Comparison of ENCODE assay signal across 33 cellular contexts in the genomic region with DNA sequence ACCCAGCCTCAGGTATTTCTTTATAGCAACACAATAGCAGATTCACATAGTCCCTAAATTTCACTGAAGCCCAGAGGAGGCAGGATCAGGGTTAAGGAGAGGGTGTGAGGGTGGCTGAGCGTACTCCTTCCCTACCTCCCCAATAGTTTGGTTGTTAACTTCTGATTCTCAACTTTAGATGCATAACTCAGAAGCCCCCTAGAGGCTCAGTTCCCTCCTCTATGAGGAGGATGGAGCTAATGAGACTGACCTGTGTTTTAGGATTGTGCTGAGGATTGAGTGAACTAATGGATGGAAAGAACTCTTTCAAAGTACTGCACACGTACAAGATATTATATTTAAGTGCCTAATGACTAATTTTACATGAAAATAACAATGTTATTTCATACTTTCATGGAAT.
DNase-seq lines count a peak whose midpoint lies in the region; ATAC-seq, FAIRE-seq and TF ChIP-seq lines count a peak whose summit lies in the region.
"Had no signal": no experiment of that assay in that cellular context is flagged by ENCODE, and none has a peak within 500 bp of the region (broad histone marks: within the 10 kb centered on the region; RNA-seq: fewer than 3 reads in every experiment).

No MANE protein-coding gene starts in this region.

- POLR2A ChIA-PET in Panc1 (lab: Charles Lee) = no interaction called here

- H3K36me3 Mint-ChIP-seq in GM23338 (ENCODE audit: low read depth) (no peaks in the 10 kb centered on the region), neural progenitor cell (no peaks in the 10 kb centered on the region)
- H3K36me3 Mint-ChIP-seq: activated naive CD8-positive, alpha-beta T cell; natural killer cell had no signal

- H3K27me3 ChIP-seq in GM23338 (ENCODE audit: insufficient read depth) = no peaks in the 10 kb centered on the region
- H3K27me3 ChIP-seq in Panc1 (ENCODE audit: control insufficient read depth, insufficient read depth, low read length) = 0 out of 2 replicates have a peak, but pooled peaks cover 2% of the 10 kb centered on the region
- peaks cover 16% of the 10 kb centered on the region for H3K27me3 ChIP-seq in neural progenitor cell
- H3K27me3 ChIP-seq in tibial nerve = no peaks in the 10 kb centered on the region
- H3K27me3 ChIP-seq: foreskin keratinocyte, heart left ventricle, sigmoid colon, stomach, vagina had no signal

- H3F3A ChIP-seq in GM23338 (replicated peaks; ENCODE audit: low read depth) = no peaks in the 10 kb centered on the region
- H3F3A ChIP-seq in neural progenitor cell (ENCODE audit: low read depth) = peaks cover 6% of the 10 kb centered on the region

- no peak overlapping the region for H3K4me2 ChIP-seq in GM23338
- H3K4me2 ChIP-seq in neural progenitor cell = no peak overlapping the region

- peak; percentile 3 for TF ChIP-seq CTCF in D721Med (IDR thresholded peaks at IDR 0.05; ENCODE audit: insufficient read depth, missing control alignments)
- TF ChIP-seq CTCF in GM23338 (conservative IDR thresholded peaks at IDR 0.05; ENCODE audit: low read depth in 2 of 2) = peak; percentile 35 to 41
- TF ChIP-seq CTCF in Panc1 (IDR thresholded peaks at IDR 0.05) = peak; percentile 13; the same call in 1 of the 2 replicates
- peak; percentile 31 for TF ChIP-seq CTCF in neural progenitor cell (IDR thresholded peaks at IDR 0.05)
- TF ChIP-seq CTCF in coronary artery (IDR thresholded peaks at IDR 0.05) = no peak
- TF ChIP-seq CTCF in tibial nerve (IDR thresholded peaks at IDR 0.05) = no peak

- H3K4me1 ChIP-seq in GM23338 (ENCODE audit: insufficient read depth) (no peaks in the 10 kb centered on the region), Panc1 (ENCODE audit: control insufficient read depth, insufficient read depth, low read length) (no peaks in the 10 kb centered on the region; the same call in 1 of the 2 replicates), neural progenitor cell (peaks cover 3% of the 10 kb centered on the region), tibial nerve (no peaks in the 10 kb centered on the region)
- H3K4me1 ChIP-seq: esophagus squamous epithelium, foreskin keratinocyte, heart left ventricle, psoas muscle, sigmoid colon, stomach, vagina had no signal

- H3K27ac ChIP-seq in GM23338 (ENCODE audit: low read depth) (no peak overlapping the region), Panc1 (ENCODE audit: low read length) (no peak overlapping the region), neural progenitor cell (no peak overlapping the region), coronary artery (no peak overlapping the region), tibial nerve (no peak overlapping the region)
- H3K27ac ChIP-seq: dorsolateral prefrontal cortex, esophagus squamous epithelium, foreskin keratinocyte, heart left ventricle, psoas muscle, sigmoid colon, stomach, vagina had no signal

- H3K9me3 Mint-ChIP-seq in GM23338 = no peaks in the 10 kb centered on the region
- H3K9me3 Mint-ChIP-seq in neural progenitor cell = no peaks in the 10 kb centered on the region

- peak; percentile 67 for ATAC-seq in GM23338
- no peak for ATAC-seq in Panc1
- no peak for ATAC-seq in GM18870 (IDR thresholded peaks at IDR 0.05; ENCODE audit: unreplicated experiment)
- ATAC-seq: foreskin keratinocyte, heart left ventricle, natural killer cell, psoas muscle had no signal

- no peak overlapping the region for H3K4me3 ChIP-seq in GM23338
- H3K4me3 ChIP-seq in Panc1 (ENCODE audit: low read depth in 2 of 2, low read length in 2 of 2) = no peak overlapping the region
- no peak overlapping the region for H3K4me3 ChIP-seq in neural progenitor cell
- H3K4me3 ChIP-seq in coronary artery = no peak overlapping the region
- no peak overlapping the region for H3K4me3 ChIP-seq in tibial nerve
- H3K4me3 ChIP-seq: dorsolateral prefrontal cortex, esophagus squamous epithelium, heart left ventricle, psoas muscle, sigmoid colon, stomach, vagina had no signal

- no peaks in the 10 kb centered on the region for H3K27me3 Mint-ChIP-seq in GM23338 (ENCODE audit: insufficient read depth, low read depth, poor library complexity)
- peaks cover 11% of the 10 kb centered on the region for H3K27me3 Mint-ChIP-seq in neural progenitor cell (ENCODE audit: insufficient read depth, low read depth)

- BruUV-seq in Panc1 (replicated peaks; lab: Mats Ljungman, UMichigan) = no TSS peak

- CTCF ChIA-PET in Panc1 (lab: Charles Lee) = no interaction called here

- no peak for TF ChIP-seq EP300 in tibial nerve (IDR thresholded peaks at IDR 0.05)

- in situ Hi-C loops in Panc1 (cut with HindIII; ENCODE audit: low pct_unique_long_range_greater_than_20kb, low sequenced_read_pairs) = no loop called here

- H4K20me1 ChIP-seq in GM23338 (replicated peaks; ENCODE audit: insufficient read depth) (no peaks in the 10 kb centered on the region), neural progenitor cell (ENCODE audit: low read depth) (peaks cover 2% of the 10 kb centered on the region)

- DNase-seq in D721Med (ENCODE audit: insufficient read length, low spot score) (no peak), GM23338 (ENCODE audit: low spot score) (peak; percentile 47), Panc1 (ENCODE audit: low read depth, low spot score) (no peak), neural progenitor cell (ENCODE audit: low spot score) (peak; percentile 11), coronary artery (ENCODE audit: low spot score) (no peak), tibial nerve (ENCODE audit: low spot score in 2 of 2) (no peak)
- DNase-seq: activated CD4-positive, alpha-beta T cell treated with anti-CD3 and anti-CD28 coated beads for 48 hours; activated effector memory CD4-positive, alpha-beta T cell treated with Interleukin-2 at 50 U/mL for 16 hours; activated T-cell treated with anti-CD3 and anti-CD28 coated beads, Interleukin-2, amount 50 U/mL, for 1 hour; Calu3; dorsolateral prefrontal cortex; esophagus squamous epithelium; foreskin keratinocyte; H7; heart left ventricle; natural killer cell; NCI-H1105; NCI-H187 treated with DMSO at 0.1 percent for 48 hours; NCI-H524; NK-92 treated with Interleukin-12 subunit alpha and Interleukin-12 subunit beta, amount 100 ng/mL, for 24 hours; occipital lobe; psoas muscle; SHP77 treated with DMSO at 0.1 percent for 48 hours; sigmoid colon; stimulated activated CD4-positive, alpha-beta T cell treated with anti-CD3 and anti-CD28 coated beads, Interleukin-12 subunit alpha, Interleukin-12 subunit beta, amount 100 ng/mL, for 4 hours; stimulated activated CD4-positive, alpha-beta T cell treated with anti-CD3 and anti-CD28 coated beads, Interleukin-2, amount 100 ng/mL, for 48 hours; stomach; SW 1271 had no signal

- H3K9ac ChIP-seq in neural progenitor cell = no peak overlapping the region

- intact Hi-C loops in Panc1 (cut with micrococcal nuclease; ENCODE audit: unreplicated experiment) = no loop called here

- no peak for FAIRE-seq in D721Med (lab: Jason Lieb, UNC)
- FAIRE-seq: GM12892, RCC 7860 had no signal

- no peak for TF ChIP-seq POLR2A in tibial nerve (IDR thresholded peaks at IDR 0.05)

- H3K4me1 Mint-ChIP-seq in GM23338 (no peaks in the 10 kb centered on the region), neural progenitor cell (no peaks in the 10 kb centered on the region)
- H3K4me1 Mint-ChIP-seq: natural killer cell had no signal

- H3K36me3 ChIP-seq in GM23338 (ENCODE audit: insufficient read depth) (no peaks in the 10 kb centered on the region), Panc1 (ENCODE audit: control insufficient read depth, insufficient read depth, low read length) (no peaks in the 10 kb centered on the region), neural progenitor cell (no peaks in the 10 kb centered on the region), tibial nerve (no peaks in the 10 kb centered on the region)
- H3K36me3 ChIP-seq: esophagus squamous epithelium, heart left ventricle, sigmoid colon, stomach, vagina had no signal

- H3K79me2 ChIP-seq in GM23338 (replicated peaks; ENCODE audit: insufficient read depth) (no peaks in the 10 kb centered on the region), neural progenitor cell (ENCODE audit: low read depth) (no peaks in the 10 kb centered on the region)

- H3K9me2 ChIP-seq in GM23338 (ENCODE audit: insufficient read depth) = 0 out of 2 replicates have a peak, but pooled peaks cover 9% of the 10 kb centered on the region

- 39 to 46% methylated on average over 2 of the region's 2 CpGs for WGBS in tibial nerve, 2 donors

- H2AFZ ChIP-seq in GM23338 (no peak overlapping the region), neural progenitor cell (replicated peaks) (no peak overlapping the region)

- H3K9me3 ChIP-seq in Panc1 (ENCODE audit: control insufficient read depth, insufficient read depth, low read depth, low read length) (no peaks in the 10 kb centered on the region), neural progenitor cell (ENCODE audit: low read depth) (no peaks in the 10 kb centered on the region), tibial nerve (no peaks in the 10 kb centered on the region)
- H3K9me3 ChIP-seq: esophagus squamous epithelium, heart left ventricle, psoas muscle, sigmoid colon, stomach, vagina had no signal

- no peak overlapping the region for H3K27ac Mint-ChIP-seq in GM23338
- H3K27ac Mint-ChIP-seq in neural progenitor cell = no peak overlapping the region
- H3K27ac Mint-ChIP-seq: activated naive CD8-positive, alpha-beta T cell; natural killer cell had no signal

- no peak overlapping the region for H3K4me3 Mint-ChIP-seq in GM23338
- H3K4me3 Mint-ChIP-seq in neural progenitor cell = no peak overlapping the region
- H3K4me3 Mint-ChIP-seq: activated naive CD8-positive, alpha-beta T cell; natural killer cell had no signal

TF ChIP-seq in GM23338, 12 proteins besides CTCF, POLR2A, EP300 and RAD21 (continues in another document):
- TF ChIP-seq ZNF331 (CRISPR knock-in tag; IDR thresholded peaks at IDR 0.05; ENCODE audit: low read depth) (no peak), JUNB (IDR thresholded peaks at IDR 0.05; ENCODE audit: unreplicated experiment) (no peak), ZNF114 (CRISPR knock-in tag; IDR thresholded peaks at IDR 0.05) (no peak), STAT1 (IDR thresholded peaks at IDR 0.05; ENCODE audit: unreplicated experiment) (no peak), POLR2AphosphoS5 (IDR thresholded peaks at IDR 0.05; ENCODE audit: low read depth) (no peak), CREB1 (CRISPR knock-in tag; IDR thresholded peaks at IDR 0.05; ENCODE audit: low read depth) (no peak)

Comparison
In these comparisons a context has a peak if more than half of its experiments do, and no peak if none do; other contexts are left out.
1. DNase-seq: peak in GM23338 (single experiment) and neural progenitor cell (single experiment); none in D721Med (single experiment), Panc1 (single experiment), coronary artery (single experiment) and tibial nerve (0 of 2).
2. CTCF ChIP-seq: peak in D721Med (single experiment), GM23338 (2 of 2), Panc1 (single experiment) and neural progenitor cell (single experiment); none in coronary artery (single experiment) and tibial nerve (0 of 5).